In genomic region chr12:120015313-120015712, GRCh38 we compare ENCODE assay signal across 16 cellular contexts. TPM values are rescaled to one million over a fixed set of nuclear protein-coding genes. Genes with fewer than 3 reads are reported as not detected.
DNase-seq lines count a peak whose midpoint lies in the region; ATAC-seq, FAIRE-seq and TF ChIP-seq lines count a peak whose summit lies in the region.
"Had no signal": no experiment of that assay in that cellular context is flagged by ENCODE, and none has a peak within 500 bp of the region (broad histone marks: within the 10 kb centered on the region; RNA-seq: fewer than 3 reads in every experiment).

No MANE protein-coding gene starts in this region.

- H3K36me3 Mint-ChIP-seq in activated CD4-positive, alpha-beta T cell treated with anti-CD3 and anti-CD28 coated beads, Interleukin-2, amount 10 ng/mL, durations not matched to agents 7 days and 5 days (ENCODE audit: low read depth), result peaks cover 48% of the 10 kb centered on the region
- peaks cover 28% of the 10 kb centered on the region for H3K36me3 Mint-ChIP-seq in activated naive CD4-positive, alpha-beta T cell treated with anti-CD3 and anti-CD28 coated beads, Interleukin-2, amount 50 U/mL, for 24 hours

- H3K4me1 Mint-ChIP-seq in activated CD4-positive, alpha-beta T cell treated with anti-CD3 and anti-CD28 coated beads, Interleukin-2, amount 10 ng/mL, durations not matched to agents 7 days and 5 days, result peaks cover 69% of the 10 kb centered on the region
- peaks cover 90% of the 10 kb centered on the region for H3K4me1 Mint-ChIP-seq in activated naive CD4-positive, alpha-beta T cell treated with anti-CD3 and anti-CD28 coated beads, Interleukin-2, amount 50 U/mL, for 24 hours

- POLR2A ChIA-PET in activated CD4-positive, alpha-beta T cell treated with anti-CD3 and anti-CD28 coated beads, Interleukin-2, amount 10 ng/mL, durations not matched to agents 7 days and 5 days (lab: Charles Lee), result interaction anchor here (0.9 kb wide), 1 partner anchor 9 kb away, joined by 4 read pairs; no protein-coding TSS in a partner anchor

- TF ChIP-seq POLR2A in GM12891 (IDR thresholded peaks at IDR 0.05; ENCODE audit: low read depth, low read length), result no peak

- FAIRE-seq in GM12891 (lab: Jason Lieb, UNC), result peak; percentile 51
- FAIRE-seq: G401.6 had no signal

- DNase-seq in GM12891 (ENCODE audit: insufficient read length, low spot score), result no peak
- peak; percentile 33 for DNase-seq in activated CD4-positive, alpha-beta T cell treated with anti-CD3 and anti-CD28 coated beads, Interleukin-2, amount 10 ng/mL, durations not matched to agents 7 days and 5 days
- peak; percentile 77 for DNase-seq in stimulated activated CD4-positive, alpha-beta T cell treated with anti-CD3 and anti-CD28 coated beads, Interleukin-4, amount 100 ng/mL, for 24 hours
- DNase-seq in HuH-7 (ENCODE audit: low spot score), result no peak
- DNase-seq in SIG-M5 (lab: John Stamatoyannopoulos, UW), result no peak
- no peak for DNase-seq in medulla oblongata (ENCODE audit: extremely low spot score)
- DNase-seq: cortex of kidney, H7, left colon, NCI-H524 treated with DMSO at 0.1 percent for 48 hours had no signal

- H3K27ac Mint-ChIP-seq in activated CD4-positive, alpha-beta T cell treated with anti-CD3 and anti-CD28 coated beads, Interleukin-2, amount 10 ng/mL, durations not matched to agents 7 days and 5 days, result peak overlapping the region; percentile 85
- H3K27ac Mint-ChIP-seq in activated naive CD4-positive, alpha-beta T cell treated with anti-CD3 and anti-CD28 coated beads, Interleukin-2, amount 50 U/mL, for 24 hours, result peak overlapping the region; percentile 100

- CTCF ChIA-PET in activated CD4-positive, alpha-beta T cell treated with anti-CD3 and anti-CD28 coated beads, Interleukin-2, amount 10 ng/mL, durations not matched to agents 7 days and 5 days (lab: Charles Lee), result interaction anchor here (0.6 to 1.6 kb wide), 3 partner anchors 11 to 27 kb away, joined by 3 to 4 read pairs (median 3); partner anchors contain the start of gene BICDL1

- H3K27me3 Mint-ChIP-seq in activated CD4-positive, alpha-beta T cell treated with anti-CD3 and anti-CD28 coated beads, Interleukin-2, amount 10 ng/mL, durations not matched to agents 7 days and 5 days, result no peaks in the 10 kb centered on the region
- no peaks in the 10 kb centered on the region for H3K27me3 Mint-ChIP-seq in activated naive CD4-positive, alpha-beta T cell treated with anti-CD3 and anti-CD28 coated beads, Interleukin-2, amount 50 U/mL, for 24 hours

- H3K4me3 Mint-ChIP-seq in activated CD4-positive, alpha-beta T cell treated with anti-CD3 and anti-CD28 coated beads, Interleukin-2, amount 10 ng/mL, durations not matched to agents 7 days and 5 days, result peak overlapping the region; percentile 30
- H3K4me3 Mint-ChIP-seq in activated naive CD4-positive, alpha-beta T cell treated with anti-CD3 and anti-CD28 coated beads, Interleukin-2, amount 50 U/mL, for 24 hours, result peak overlapping the region; percentile 74

- H3K9me3 Mint-ChIP-seq in activated CD4-positive, alpha-beta T cell treated with anti-CD3 and anti-CD28 coated beads, Interleukin-2, amount 10 ng/mL, durations not matched to agents 7 days and 5 days, result peaks cover 4% of the 10 kb centered on the region
- H3K9me3 Mint-ChIP-seq in activated naive CD4-positive, alpha-beta T cell treated with anti-CD3 and anti-CD28 coated beads, Interleukin-2, amount 50 U/mL, for 24 hours, result no peaks in the 10 kb centered on the region

- ATAC-seq in HG03520 (IDR thresholded peaks at IDR 0.05; ENCODE audit: unreplicated experiment), result no peak
- ATAC-seq: gastroesophageal sphincter, left colon had no signal

TF ChIP-seq in GM12891, 5 proteins besides CTCF, POLR2A, EP300 and RAD21:
- TF ChIP-seq POU2F2 (IDR thresholded peaks at IDR 0.05; ENCODE audit: low read depth, low read length) (no peak), SPI1 (IDR thresholded peaks at IDR 0.05; ENCODE audit: low read depth, low read length) (peak; percentile 23; the same call in 1 of the 2 replicates), PAX5 (IDR thresholded peaks at IDR 0.05; ENCODE audit: insufficient read depth, low read length, severe bottlenecking) (no peak)
TF ChIP-seq in GM12891: peak in this region for 1.

RNA-seq across cellular contexts. Expression of gene BICDL1, which starts 26.3 kb away (rescaled TPM):
- polyA plus RNA-seq in GM12891 (2012; ENCODE audit: low read depth, missing spikeins), result 2.0 TPM
- 10 to 100 TPM; 51.2 to 65.9 TPM for total RNA-seq in activated CD4-positive, alpha-beta T cell treated with anti-CD3 and anti-CD28 coated beads, Interleukin-2, amount 10 ng/mL, durations not matched to agents 7 days and 5 days
- total RNA-seq: LHCN-M2, SJSA1 had no signal

Comparison
In these comparisons a context has a peak if more than half of its experiments do, and no peak if none do; other contexts are left out.
1. DNase-seq: peak in activated CD4-positive, alpha-beta T cell treated with anti-CD3 and anti-CD28 coated beads, Interleukin-2, amount 10 ng/mL, durations not matched to agents 7 days and 5 days (single experiment) and stimulated activated CD4-positive, alpha-beta T cell treated with anti-CD3 and anti-CD28 coated beads, Interleukin-4, amount 100 ng/mL, for 24 hours (single experiment); none in GM12891 (single experiment), HuH-7 (single experiment), SIG-M5 (single experiment) and medulla oblongata (single experiment).